ENCODE assay signal across 8 cellular contexts in genomic region chr5:138336952-138337684, GRCh38. TPM values are rescaled to one million over a fixed set of nuclear protein-coding genes. Genes with fewer than 3 reads are reported as not detected.
DNase-seq lines count a peak whose midpoint lies in the region; ATAC-seq, FAIRE-seq and TF ChIP-seq lines count a peak whose summit lies in the region.

No MANE protein-coding gene starts in this region.

- peak; percentile 69 for FAIRE-seq in GM12892 (lab: Jason Lieb, UNC)

- H3K9me3 ChIP-seq in AG04450 (ENCODE audit: control insufficient read depth, insufficient read depth, low read length) (no peaks in the 10 kb centered on the region), osteoblast (ENCODE audit: low read depth, low read length) (no peaks in the 10 kb centered on the region)

- DNase-seq in AG04450 (ENCODE audit: low read depth, low spot score), result peak; percentile 42
- DNase-seq in GM12892 (ENCODE audit: insufficient read length), result no peak
- DNase-seq in NCI-H345 (lab: John Stamatoyannopoulos, UW), result peak; percentile 88
- DNase-seq in activated naive CD8-positive, alpha-beta T cell treated with anti-CD3 and anti-CD28 coated beads, Interleukin-2, amount 10 ng/mL, durations not matched to agents 7 days and 5 days, result no peak
- peak in 28 of 42 donors; percentile 69 to 94 (median 84) for DNase-seq in head of caudate nucleus
- DNase-seq in osteoblast (ENCODE audit: insufficient read length, low spot score, missing footprints), result peak; percentile 91
- no peak for DNase-seq in stimulated activated CD4-positive, alpha-beta T cell treated with anti-CD3 and anti-CD28 coated beads, Interleukin-4, amount 100 ng/mL, for 1 hour

- H3K4me3 Mint-ChIP-seq in activated naive CD8-positive, alpha-beta T cell treated with anti-CD3 and anti-CD28 coated beads, Interleukin-2, amount 10 ng/mL, durations not matched to agents 7 days and 5 days, result peak overlapping the region; percentile 90

- H3K27me3 ChIP-seq in AG04450 (ENCODE audit: control insufficient read depth, insufficient read depth, low read length), result no peaks in the 10 kb centered on the region
- no peaks in the 10 kb centered on the region for H3K27me3 ChIP-seq in osteoblast (ENCODE audit: insufficient read depth, low read length)

- no peaks in the 10 kb centered on the region for H3K9me3 Mint-ChIP-seq in activated naive CD8-positive, alpha-beta T cell treated with anti-CD3 and anti-CD28 coated beads, Interleukin-2, amount 10 ng/mL, durations not matched to agents 7 days and 5 days

- H3K4me3 ChIP-seq in AG04450 (ENCODE audit: low read depth, low read length) (peak overlapping the region; percentile 91), osteoblast (ENCODE audit: insufficient read depth, low read length) (peak overlapping the region; percentile 88)

- CTCF ChIA-PET in AG04450 (lab: Charles Lee), result interaction anchor here (7.9 kb wide), 1 partner anchor 15 kb away, joined by 169 read pairs; the partner anchor contains the start of gene KDM3B

- H3K27ac ChIP-seq in AG04450 (ENCODE audit: low read depth, low read length) (peak overlapping the region; percentile 98), osteoblast (ENCODE audit: low read depth, low read length) (peak overlapping the region; percentile 100)

- TF ChIP-seq CTCF in AG04450 (IDR thresholded peaks at IDR 0.05; ENCODE audit: low read depth, low read length), result no peak
- TF ChIP-seq CTCF in osteoblast (IDR thresholded peaks at IDR 0.05; ENCODE audit: extremely low read depth, low read depth, low read length), result no peak

- peak overlapping the region; percentile 99 for H3K4me2 ChIP-seq in osteoblast (ENCODE audit: insufficient read depth, low read length)

- peaks cover 2% of the 10 kb centered on the region for H3K27me3 Mint-ChIP-seq in activated naive CD8-positive, alpha-beta T cell treated with anti-CD3 and anti-CD28 coated beads, Interleukin-2, amount 10 ng/mL, durations not matched to agents 7 days and 5 days

- H3K36me3 ChIP-seq in osteoblast (ENCODE audit: insufficient read depth, low read length), result peaks cover 17% of the 10 kb centered on the region

- H2AFZ ChIP-seq in osteoblast (ENCODE audit: low read length), result peak overlapping the region; percentile 99

- TF ChIP-seq POLR2A in GM12892 (IDR thresholded peaks at IDR 0.05; ENCODE audit: low read depth, low read length), result no peak

- POLR2A ChIA-PET in AG04450 (lab: Yijun Ruan, JAX), result interaction anchor here (1.1 to 3.1 kb wide), 6 partner anchors 10 to 206 kb away, joined by 4 to 88 read pairs (median 7); partner anchors contain the start of genes BRD8, CDC23, ETF1 and KDM3B
- POLR2A ChIA-PET in activated naive CD8-positive, alpha-beta T cell treated with anti-CD3 and anti-CD28 coated beads, Interleukin-2, amount 10 ng/mL, durations not matched to agents 7 days and 5 days (lab: Charles Lee), result interaction anchor here (0.7 to 6.7 kb wide), 8 partner anchors 9 to 303 kb away, joined by 3 to 132 read pairs (median 6); partner anchors contain the start of genes BRD8, CDC23, EGR1 and ETF1

- peak overlapping the region; percentile 98 for H3K27ac Mint-ChIP-seq in activated naive CD8-positive, alpha-beta T cell treated with anti-CD3 and anti-CD28 coated beads, Interleukin-2, amount 10 ng/mL, durations not matched to agents 7 days and 5 days

- peaks cover 7% of the 10 kb centered on the region for H3K36me3 Mint-ChIP-seq in activated naive CD8-positive, alpha-beta T cell treated with anti-CD3 and anti-CD28 coated beads, Interleukin-2, amount 10 ng/mL, durations not matched to agents 7 days and 5 days

- H3K79me2 ChIP-seq in osteoblast (ENCODE audit: insufficient read depth, low read length), result peaks cover 43% of the 10 kb centered on the region

- H4K20me1 ChIP-seq in osteoblast (ENCODE audit: insufficient read depth, low read length), result peaks cover 34% of the 10 kb centered on the region

- H3K4me1 ChIP-seq in osteoblast (ENCODE audit: insufficient read depth, low read length), result peaks cover 16% of the 10 kb centered on the region

- peaks cover 27% of the 10 kb centered on the region for H3K4me1 Mint-ChIP-seq in activated naive CD8-positive, alpha-beta T cell treated with anti-CD3 and anti-CD28 coated beads, Interleukin-2, amount 10 ng/mL, durations not matched to agents 7 days and 5 days

- ATAC-seq in HG02870 (IDR thresholded peaks at IDR 0.05; ENCODE audit: unreplicated experiment), result peak; percentile 24
- ATAC-seq in activated naive CD8-positive, alpha-beta T cell treated with anti-CD3 and anti-CD28 coated beads, Interleukin-2, amount 10 ng/mL, durations not matched to agents 7 days and 5 days (ENCODE audit: low read depth), result peak; percentile 9

- intact Hi-C loops in head of caudate nucleus (cut with DNase I), result no loop called here

RNA-seq across cellular contexts. Expression of gene FAM53C, which starts 0.9 kb away (rescaled TPM):
- 35.6 and 35.9 TPM in 2 replicates for polyA plus RNA-seq in AG04450 (2011; rRNA removed)
- polyA minus RNA-seq in AG04450 (2011; rRNA and poly(A)+ RNA removed), result 48.7 and 51.9 TPM in 2 replicates
- 14.6 TPM for polyA plus RNA-seq in GM12892 (2012; ENCODE audit: missing spikeins)
- total RNA-seq in activated naive CD8-positive, alpha-beta T cell treated with anti-CD3 and anti-CD28 coated beads, Interleukin-2, amount 10 ng/mL, durations not matched to agents 7 days and 5 days, result 10 to 100 TPM; 29.3 to 31.2 TPM
- total RNA-seq in osteoblast, result 39.8 and 43.8 TPM in 2 replicates

RNA-seq across cellular contexts. Expression of gene CDC25C, which starts 5.5 kb away (rescaled TPM):
- 3.2 and 4.8 TPM in 2 replicates for polyA plus RNA-seq in AG04450 (2011; rRNA removed)
- 1.9 and 2.6 TPM in 2 replicates for polyA minus RNA-seq in AG04450 (2011; rRNA and poly(A)+ RNA removed)
- polyA plus RNA-seq in GM12892 (2012; ENCODE audit: missing spikeins), result 6.6 TPM
- 10 to 100 TPM; 11.9 to 13.2 TPM for total RNA-seq in activated naive CD8-positive, alpha-beta T cell treated with anti-CD3 and anti-CD28 coated beads, Interleukin-2, amount 10 ng/mL, durations not matched to agents 7 days and 5 days
- total RNA-seq in osteoblast, result 1.8 TPM in 2 replicates

RNA-seq across cellular contexts. Expression of gene KDM3B, which starts 15.4 kb away (rescaled TPM):
- 28.3 and 32.7 TPM in 2 replicates for polyA plus RNA-seq in AG04450 (2011; rRNA removed)
- 51.6 and 52.8 TPM in 2 replicates for polyA minus RNA-seq in AG04450 (2011; rRNA and poly(A)+ RNA removed)
- 24.1 TPM for polyA plus RNA-seq in GM12892 (2012; ENCODE audit: missing spikeins)
- 10 to 100 TPM; 63.0 to 70.8 TPM for total RNA-seq in activated naive CD8-positive, alpha-beta T cell treated with anti-CD3 and anti-CD28 coated beads, Interleukin-2, amount 10 ng/mL, durations not matched to agents 7 days and 5 days
- total RNA-seq in osteoblast, result 48.3 and 53.2 TPM in 2 replicates

Comparison
In these comparisons a context has a peak if more than half of its experiments do, and no peak if none do; other contexts are left out.
1. DNase-seq: peak in AG04450 (single experiment), NCI-H345 (single experiment), head of caudate nucleus (28 of 42) and osteoblast (single experiment); none in GM12892 (single experiment), activated naive CD8-positive, alpha-beta T cell treated with anti-CD3 and anti-CD28 coated beads, Interleukin-2, amount 10 ng/mL, durations not matched to agents 7 days and 5 days (single experiment) and stimulated activated CD4-positive, alpha-beta T cell treated with anti-CD3 and anti-CD28 coated beads, Interleukin-4, amount 100 ng/mL, for 1 hour (single experiment).